8 cellular contexts compared by ENCODE assay signal in the genomic region with DNA sequence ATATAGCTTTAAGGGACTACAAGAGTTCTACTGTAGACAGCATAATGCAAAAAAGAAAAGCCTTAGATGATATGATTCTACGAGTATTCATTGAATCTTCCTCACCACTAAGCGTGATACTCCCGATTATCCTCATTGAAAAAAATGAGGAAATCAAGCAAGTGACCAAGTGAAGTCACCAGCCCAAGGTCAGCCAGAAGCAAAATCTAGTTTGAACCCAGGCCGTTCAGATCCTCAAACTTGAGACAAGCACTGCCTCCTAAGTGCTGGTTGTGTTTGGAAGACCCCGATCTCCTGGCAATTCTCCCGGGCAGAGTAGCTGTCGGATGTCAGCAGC. TPM values are rescaled to one million over a fixed set of nuclear protein-coding genes. Genes with fewer than 3 reads are reported as not detected.
DNase-seq lines count a peak whose midpoint lies in the region; FAIRE-seq and TF ChIP-seq lines count a peak whose summit lies in the region.
"Had no signal": no experiment of that assay in that cellular context is flagged by ENCODE, and none has a peak within 500 bp of the region (broad histone marks: within the 10 kb centered on the region; RNA-seq: fewer than 3 reads in every experiment).

No MANE protein-coding gene starts in this region.

- peak overlapping the region; percentile 54 for H3K27ac ChIP-seq in keratinocyte (ENCODE audit: control insufficient read depth, insufficient read depth, low read length)
- peak overlapping the region; percentile 56 for H3K27ac ChIP-seq in stomach smooth muscle (ENCODE audit: low read length)

- H3K79me2 ChIP-seq in keratinocyte (ENCODE audit: control insufficient read depth, insufficient read depth, low read length) = peaks cover 56% of the 10 kb centered on the region

- FAIRE-seq in keratinocyte (lab: Jason Lieb, UNC) (no peak), D721Med (lab: Jason Lieb, UNC) (no peak)
- FAIRE-seq: colon had no signal

- peak overlapping the region; percentile 96 to 99 (median 97) for H3K4me3 ChIP-seq in keratinocyte (ENCODE audit: control insufficient read depth in 2 of 3, extremely low read depth in 1 of 3, insufficient read depth in 2 of 3, low read depth in 1 of 3, low read length in 3 of 3)
- H3K4me3 ChIP-seq in stomach smooth muscle (ENCODE audit: low read length in 2 of 2) = peak overlapping the region; percentile 79 to 92

- no peaks in the 10 kb centered on the region for H4K20me1 ChIP-seq in keratinocyte (ENCODE audit: control insufficient read depth, extremely low read depth, insufficient read depth, low read length)

- H3K4me1 ChIP-seq in keratinocyte (ENCODE audit: control insufficient read depth, extremely low read depth, insufficient read depth, low read length) (peaks cover 22% of the 10 kb centered on the region), stomach smooth muscle (ENCODE audit: control insufficient read depth, insufficient read depth, low read length) (peaks cover 23% of the 10 kb centered on the region)

- peak overlapping the region; percentile 86 for H3K27ac Mint-ChIP-seq in activated T-helper 2 cell treated with anti-CD3 and anti-CD28 coated beads, Interferon-gamma antibody, Interleukin-2, Interleukin-4, amounts not matched to agents 10 μg/mL and 5 μg/mL and 100 μg/mL, durations not matched to agents 14 hours and 24 hours and 36 hours

- H3K4me2 ChIP-seq in keratinocyte (ENCODE audit: control insufficient read depth, extremely low read depth, insufficient read depth, low read depth, low read length) = peak overlapping the region; percentile 99

- dilution Hi-C loops in keratinocyte (cut with MboI; ENCODE audit: extremely low pct_ligation_motif_present, low sequenced_read_pairs) = no loop called here

- H3K9ac ChIP-seq in keratinocyte (ENCODE audit: control insufficient read depth, extremely low read depth, insufficient read depth, low read length) (peak overlapping the region; percentile 80), stomach smooth muscle (ENCODE audit: low read length in 2 of 2) (peak overlapping the region; percentile 70 to 84)

- intact Hi-C loops in activated T-helper 2 cell treated with anti-CD3 and anti-CD28 coated beads, Interferon-gamma antibody, Interleukin-2, Interleukin-4, amounts not matched to agents 10 μg/mL and 5 μg/mL and 100 μg/mL, durations not matched to agents 14 hours and 24 hours and 36 hours (cut with micrococcal nuclease) = loop anchor here (2.0 to 5.0 kb wide), 2 partner anchors 15 to 52 kb away; a partner anchor contains a TSS

- H3K9me3 ChIP-seq in keratinocyte (ENCODE audit: control insufficient read depth, low read depth, low read length) (no peaks in the 10 kb centered on the region), stomach smooth muscle (ENCODE audit: control insufficient read depth in 2 of 2, low read length in 2 of 2) (no peaks in the 10 kb centered on the region)

- peaks cover 36% of the 10 kb centered on the region for H3K36me3 Mint-ChIP-seq in activated T-helper 2 cell treated with anti-CD3 and anti-CD28 coated beads, Interferon-gamma antibody, Interleukin-2, Interleukin-4, amounts not matched to agents 10 μg/mL and 5 μg/mL and 100 μg/mL, durations not matched to agents 14 hours and 24 hours and 36 hours (ENCODE audit: low read depth)

- peaks cover 47% of the 10 kb centered on the region for H3K4me1 Mint-ChIP-seq in activated T-helper 2 cell treated with anti-CD3 and anti-CD28 coated beads, Interferon-gamma antibody, Interleukin-2, Interleukin-4, amounts not matched to agents 10 μg/mL and 5 μg/mL and 100 μg/mL, durations not matched to agents 14 hours and 24 hours and 36 hours (ENCODE audit: low read depth)

- no peak for TF ChIP-seq CTCF in keratinocyte (optimal IDR thresholded peaks at IDR 0.05 in 1 of 3, IDR thresholded peaks at IDR 0.05 in 1 of 3, conservative IDR thresholded peaks at IDR 0.05 in 1 of 3; ENCODE audit: extremely low read depth in 1 of 3, insufficient read depth in 2 of 3, low read length in 3 of 3)
- TF ChIP-seq CTCF in D721Med (IDR thresholded peaks at IDR 0.05; ENCODE audit: insufficient read depth, missing control alignments) = no peak

- H2AFZ ChIP-seq in keratinocyte (ENCODE audit: control insufficient read depth, low read length) = peak overlapping the region; percentile 99

- H3K36me3 ChIP-seq in keratinocyte (ENCODE audit: control insufficient read depth in 2 of 2, extremely low read depth in 1 of 2, insufficient read depth in 2 of 2, low read length in 2 of 2) (peaks cover 4 to 5% of the 10 kb centered on the region in 2 experiments), stomach smooth muscle (ENCODE audit: control insufficient read depth in 2 of 2, insufficient read depth in 2 of 2, low read length in 2 of 2) (peaks cover 0 to 7% of the 10 kb centered on the region in 2 donors)

- no peaks in the 10 kb centered on the region for H3K9me3 Mint-ChIP-seq in activated T-helper 2 cell treated with anti-CD3 and anti-CD28 coated beads, Interferon-gamma antibody, Interleukin-2, Interleukin-4, amounts not matched to agents 10 μg/mL and 5 μg/mL and 100 μg/mL, durations not matched to agents 14 hours and 24 hours and 36 hours

- peak; percentile 23 for DNase-seq in HT-29 (ENCODE audit: low spot score)
- no peak for DNase-seq in activated T-helper 2 cell treated with anti-CD3 and anti-CD28 coated beads, Interferon-gamma antibody, Interleukin-2, Interleukin-4, amounts not matched to agents 10 μg/mL and 5 μg/mL and 100 μg/mL, durations not matched to agents 14 hours and 24 hours and 36 hours (ENCODE audit: low spot score)
- no peak for DNase-seq in keratinocyte (ENCODE audit: low read depth, low spot score)
- no peak for DNase-seq in stimulated activated naive CD4-positive, alpha-beta T cell treated with Interleukin-2 at 50 U/mL for 16 hours (lab: John Stamatoyannopoulos, UW)
- DNase-seq in D721Med (ENCODE audit: insufficient read length, low spot score) = no peak
- DNase-seq in activated gamma-delta T cell (lab: John Stamatoyannopoulos, UW) = no peak

- H3K27me3 Mint-ChIP-seq in activated T-helper 2 cell treated with anti-CD3 and anti-CD28 coated beads, Interferon-gamma antibody, Interleukin-2, Interleukin-4, amounts not matched to agents 10 μg/mL and 5 μg/mL and 100 μg/mL, durations not matched to agents 14 hours and 24 hours and 36 hours (ENCODE audit: low read depth) = no peaks in the 10 kb centered on the region

- peak overlapping the region; percentile 98 for H3K4me3 Mint-ChIP-seq in activated T-helper 2 cell treated with anti-CD3 and anti-CD28 coated beads, Interferon-gamma antibody, Interleukin-2, Interleukin-4, amounts not matched to agents 10 μg/mL and 5 μg/mL and 100 μg/mL, durations not matched to agents 14 hours and 24 hours and 36 hours (ENCODE audit: low read depth)

- H3K27me3 ChIP-seq in keratinocyte (ENCODE audit: control insufficient read depth, extremely low read depth, insufficient read depth, low read length) = no peaks in the 10 kb centered on the region
- H3K27me3 ChIP-seq in stomach smooth muscle (ENCODE audit: control insufficient read depth in 1 of 2, insufficient read depth in 2 of 2, low read length in 2 of 2) = no peaks in the 10 kb centered on the region

- no peaks in the 10 kb centered on the region for H3K9me1 ChIP-seq in keratinocyte (ENCODE audit: control insufficient read depth, extremely low read depth, insufficient read depth, low read length)

RNA-seq across cellular contexts. Expression of a gene that starts 0.8 kb away (rescaled TPM):
- total RNA-seq in HT-29 (2014; rRNA removed; shearing (Covaris generic)) = 9.8 and 15.3 TPM in 2 replicates
- total RNA-seq in activated T-helper 2 cell treated with anti-CD3 and anti-CD28 coated beads, Interferon-gamma antibody, Interleukin-2, Interleukin-4, amounts not matched to agents 10 μg/mL and 5 μg/mL and 100 μg/mL, durations not matched to agents 14 hours and 24 hours and 36 hours = 71.1 and 72.3 TPM in 2 replicates
- polyA plus RNA-seq in keratinocyte = 19.1 to 30.3 TPM (median 25.9 TPM) in 3 replicates
- 18.7 TPM for polyA plus RNA-seq in keratinocyte (2011; ENCODE audit: low read depth)
- 19.5 and 27.1 TPM in 2 replicates for polyA plus RNA-seq in keratinocyte (2011; cell fraction: cytosol; rRNA removed)
- polyA plus RNA-seq in keratinocyte (2011; cell fraction: nucleus; rRNA removed) = 63.3 and 65.3 TPM in 2 replicates
- 13.9 and 20.3 TPM in 2 replicates for polyA plus RNA-seq in keratinocyte (2012; ENCODE audit: low replicate concordance)
- 30.6 to 55.7 TPM (median 36.0 TPM) in 3 replicates for polyA minus RNA-seq in keratinocyte
- polyA minus RNA-seq in keratinocyte (2011; cell fraction: cytosol; rRNA and poly(A)+ RNA removed) = 11.5 TPM
- polyA minus RNA-seq in keratinocyte (2011; cell fraction: nucleus; rRNA and poly(A)+ RNA removed) = 34.0 and 63.8 TPM in 2 replicates

RNA-seq across cellular contexts. Expression of a gene that starts 3.9 kb away (rescaled TPM):
- total RNA-seq in HT-29 (2014; rRNA removed; shearing (Covaris generic)) = 21.5 and 30.5 TPM in 2 replicates
- total RNA-seq in activated T-helper 2 cell treated with anti-CD3 and anti-CD28 coated beads, Interferon-gamma antibody, Interleukin-2, Interleukin-4, amounts not matched to agents 10 μg/mL and 5 μg/mL and 100 μg/mL, durations not matched to agents 14 hours and 24 hours and 36 hours = 53.3 and 59.9 TPM in 2 replicates
- polyA plus RNA-seq in keratinocyte = 72.5 to 74.7 TPM (median 73.1 TPM) in 3 replicates
- 129 TPM for polyA plus RNA-seq in keratinocyte (2011; ENCODE audit: low read depth)
- polyA plus RNA-seq in keratinocyte (2011; cell fraction: cytosol; rRNA removed) = 56.9 and 78.3 TPM in 2 replicates
- polyA plus RNA-seq in keratinocyte (2011; cell fraction: nucleus; rRNA removed) = 81.4 and 85.6 TPM in 2 replicates
- polyA plus RNA-seq in keratinocyte (2012; ENCODE audit: low replicate concordance) = 47.4 and 51.3 TPM in 2 replicates
- 60.3 to 122 TPM (median 76.9 TPM) in 3 replicates for polyA minus RNA-seq in keratinocyte
- polyA minus RNA-seq in keratinocyte (2011; cell fraction: cytosol; rRNA and poly(A)+ RNA removed) = 76.0 TPM
- polyA minus RNA-seq in keratinocyte (2011; cell fraction: nucleus; rRNA and poly(A)+ RNA removed) = 42.0 and 50.9 TPM in 2 replicates

RNA-seq across cellular contexts. Expression of a gene that starts 53.0 kb away (rescaled TPM):
- total RNA-seq in HT-29 (2014; rRNA removed; shearing (Covaris generic)) = 8.3 and 12.9 TPM in 2 replicates
- total RNA-seq in activated T-helper 2 cell treated with anti-CD3 and anti-CD28 coated beads, Interferon-gamma antibody, Interleukin-2, Interleukin-4, amounts not matched to agents 10 μg/mL and 5 μg/mL and 100 μg/mL, durations not matched to agents 14 hours and 24 hours and 36 hours = 24.8 and 25.2 TPM in 2 replicates
- 4.8 to 10.9 TPM (median 7.3 TPM) in 3 replicates for polyA plus RNA-seq in keratinocyte
- 2.5 TPM for polyA plus RNA-seq in keratinocyte (2011; ENCODE audit: low read depth)
- polyA plus RNA-seq in keratinocyte (2011; cell fraction: cytosol; rRNA removed) = 6.6 and 7.6 TPM in 2 replicates
- 13.4 and 15.1 TPM in 2 replicates for polyA plus RNA-seq in keratinocyte (2011; cell fraction: nucleus; rRNA removed)
- polyA plus RNA-seq in keratinocyte (2012; ENCODE audit: low replicate concordance) = 3.0 and 13.9 TPM in 2 replicates
- 3.2 to 4.8 TPM (median 4.6 TPM) in 3 replicates for polyA minus RNA-seq in keratinocyte
- polyA minus RNA-seq in keratinocyte (2011; cell fraction: cytosol; rRNA and poly(A)+ RNA removed) = 10.7 TPM
- polyA minus RNA-seq in keratinocyte (2011; cell fraction: nucleus; rRNA and poly(A)+ RNA removed) = 3.3 TPM in 2 replicates
